In genomic region chr2:239958366-239958765, GRCh38 we compare ENCODE assay signal across 24 cellular contexts.
DNase-seq lines count a peak whose midpoint lies in the region; ATAC-seq and TF ChIP-seq lines count a peak whose summit lies in the region.
"Had no signal": no experiment of that assay in that cellular context is flagged by ENCODE, and none has a peak within 500 bp of the region (broad histone marks: within the 10 kb centered on the region; RNA-seq: fewer than 3 reads in every experiment).

No MANE protein-coding gene starts in this region.

- H3K36me3 ChIP-seq in cardiac muscle cell (no peaks in the 10 kb centered on the region), psoas muscle (ENCODE audit: insufficient read depth in 1 of 2, low read depth in 1 of 2) (peaks cover 0 to 25% of the 10 kb centered on the region in 2 donors), spleen (peaks cover 0 to 80% (median 21%) of the 10 kb centered on the region in 6 donors)
- H3K36me3 ChIP-seq: pancreas had no signal

- no peaks in the 10 kb centered on the region for H3K4me1 ChIP-seq in cardiac muscle cell (ENCODE audit: low read depth)
- peaks cover 23% of the 10 kb centered on the region for H3K4me1 ChIP-seq in psoas muscle
- peaks cover 0 to 20% (median 4%) of the 10 kb centered on the region in 6 donors for H3K4me1 ChIP-seq in spleen
- H3K4me1 ChIP-seq: BE2C, pancreas had no signal

- H3K9me3 ChIP-seq in cardiac muscle cell (ENCODE audit: low read depth) (no peaks in the 10 kb centered on the region), psoas muscle (no peaks in the 10 kb centered on the region), spleen (no peaks in the 10 kb centered on the region)
- H3K9me3 ChIP-seq: BE2C, heart right ventricle, pancreas, upper lobe of right lung had no signal

- no peaks in the 10 kb centered on the region for H3K27me3 ChIP-seq in cardiac muscle cell
- H3K27me3 ChIP-seq in psoas muscle (ENCODE audit: insufficient read depth in 3 of 3, low read length in 2 of 3), result no peaks in the 10 kb centered on the region
- H3K27me3 ChIP-seq in spleen (replicated peaks in 1 of 7), result no peaks in the 10 kb centered on the region
- H3K27me3 ChIP-seq: BE2C, heart right ventricle, pancreas, upper lobe of right lung had no signal

- DNase-seq in Right ventricle myocardium superior (peak; percentile 39), left cardiac atrium (no peak), cardiac muscle cell (ENCODE audit: low read depth in 1 of 2, low spot score in 1 of 2) (no peak), psoas muscle (no peak), NCI-H1436 (lab: John Stamatoyannopoulos, UW) (no peak), spleen (no peak)
- DNase-seq: BE2C; cerebellar nuclear complex; HCEC 1CT; heart right ventricle; Karpas-422; midbrain; NCI-H146; NCI-H2171 treated with DMSO at 0.1 percent for 48 hours; NCI-H774; stimulated activated CD8-positive, alpha-beta memory T cell treated with anti-CD3 and anti-CD28 coated beads, Interleukin-4, amount 100 ng/mL, for 48 hours; T-helper 9 cell; upper lobe of right lung had no signal

- WGBS in psoas muscle, 3 donors, result 49 to 79% (median 55%) methylated on average over 7 of the region's 7 CpGs
- 74 to 96% (median 91%) methylated on average over 7 of the region's 7 CpGs for WGBS in spleen, 5 donors

- H3K27ac ChIP-seq in cardiac muscle cell (peak overlapping the region; percentile 66), psoas muscle (peak overlapping the region; percentile 60), spleen (no peak overlapping the region)
- H3K27ac ChIP-seq: HL-60, pancreas, upper lobe of right lung had no signal

- no peak for TF ChIP-seq POLR2A in spleen (IDR thresholded peaks at IDR 0.05)

- H3K4me3 ChIP-seq in cardiac muscle cell (no peak overlapping the region), psoas muscle (no peak overlapping the region), spleen (no peak overlapping the region)
- H3K4me3 ChIP-seq: heart right ventricle, pancreas, upper lobe of right lung had no signal

- TF ChIP-seq CTCF in cardiac muscle cell (IDR thresholded peaks at IDR 0.05; ENCODE audit: low read depth, low read length), result no peak
- no peak for TF ChIP-seq CTCF in psoas muscle (IDR thresholded peaks at IDR 0.05)
- no peak for TF ChIP-seq CTCF in spleen (IDR thresholded peaks at IDR 0.05 in 8 of 11, conservative IDR thresholded peaks at IDR 0.05 in 3 of 11)

- intact Hi-C loops in Right ventricle myocardium superior (cut with DNase I), result no loop called here
- intact Hi-C loops in left cardiac atrium (cut with DNase I), result no loop called here
- intact Hi-C loops in psoas muscle (cut with DNase I), result no loop called here
- intact Hi-C loops in spleen (cut with DNase I; ENCODE audit: low total_unique reads), result no loop called here

- no peak for ATAC-seq in Right ventricle myocardium superior (ENCODE audit: poor library complexity)
- ATAC-seq in left cardiac atrium, result no peak
- no peak for ATAC-seq in psoas muscle
- ATAC-seq in HG03571 (IDR thresholded peaks at IDR 0.05; ENCODE audit: unreplicated experiment), result no peak
- no peak for ATAC-seq in GM18867 (IDR thresholded peaks at IDR 0.05; ENCODE audit: unreplicated experiment)
- ATAC-seq: activated naive CD4-positive, alpha-beta T cell treated with anti-CD3 and anti-CD28 coated beads, Interleukin-2, amount 50 U/mL, for 72 hours; pancreas; upper lobe of right lung; WTC11 had no signal

Comparison
In these comparisons a context has a peak if more than half of its experiments do, and no peak if none do; other contexts are left out.
1. H3K27ac ChIP-seq: peak in cardiac muscle cell (single experiment) and psoas muscle (single experiment); none in spleen (0 of 8).